Comparison of ENCODE assay signal across 17 cellular contexts in the genomic region with DNA sequence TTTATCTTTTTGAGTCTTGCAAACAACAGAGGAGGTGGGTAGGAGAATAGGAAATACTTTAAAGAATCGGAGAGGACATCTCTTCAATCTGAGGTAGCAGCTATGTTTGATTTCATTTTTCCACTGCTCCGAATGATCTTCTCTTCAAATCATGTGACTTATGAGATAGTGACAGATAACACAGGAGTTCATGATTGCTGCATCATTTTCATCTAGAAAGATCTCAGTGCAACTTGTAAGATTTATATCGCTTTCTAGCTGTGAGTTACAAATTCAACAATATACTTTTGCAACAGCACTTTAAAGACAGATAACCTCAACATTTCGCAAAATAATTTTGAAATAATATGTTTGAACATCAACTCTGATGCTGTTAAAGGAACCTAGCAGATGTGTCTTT.
"Had no signal": no experiment of that assay in that cellular context is flagged by ENCODE, and none has a peak within 500 bp of the region (broad histone marks: within the 10 kb centered on the region; RNA-seq: fewer than 3 reads in every experiment).

No MANE protein-coding gene starts in this region.

- H2AFZ ChIP-seq: hepatocyte, neural progenitor cell had no signal

- H3K4me3 Mint-ChIP-seq: activated CD8-positive, alpha-beta memory T cell treated with anti-CD3 and anti-CD28 coated beads, Interleukin-2, amount 10 ng/mL, durations not matched to agents 7 days and 5 days; activated T-cell treated with anti-CD3 and anti-CD28 coated beads, Interleukin-2, amount 50 U/mL, for 4 hours; brain; neural progenitor cell; stimulated activated naive CD8-positive, alpha-beta T cell treated with anti-CD3 and anti-CD28 coated beads, Interleukin-15, amount 100 ng/mL, for 72 hours had no signal

- H3K27ac ChIP-seq: hepatocyte, neural progenitor cell, pancreas, testis, VCaP had no signal

- FAIRE-seq: pancreas had no signal

- H3K27me3 Mint-ChIP-seq: activated CD8-positive, alpha-beta memory T cell treated with anti-CD3 and anti-CD28 coated beads, Interleukin-2, amount 10 ng/mL, durations not matched to agents 7 days and 5 days; stimulated activated naive CD8-positive, alpha-beta T cell treated with anti-CD3 and anti-CD28 coated beads, Interleukin-15, amount 100 ng/mL, for 72 hours had no signal

- H3K9me3 ChIP-seq: pancreas, testis, uterus had no signal

- H3K27me3 ChIP-seq: hepatocyte, neural progenitor cell, pancreas, testis, uterus had no signal

- H3K27ac Mint-ChIP-seq: activated CD8-positive, alpha-beta memory T cell treated with anti-CD3 and anti-CD28 coated beads, Interleukin-2, amount 10 ng/mL, durations not matched to agents 7 days and 5 days; brain; neural progenitor cell; stimulated activated naive CD8-positive, alpha-beta T cell treated with anti-CD3 and anti-CD28 coated beads, Interleukin-15, amount 100 ng/mL, for 72 hours had no signal

- H3K79me2 ChIP-seq: hepatocyte had no signal

- H3K4me1 ChIP-seq: pancreas, testis had no signal

- DNase-seq: activated CD8-positive, alpha-beta memory T cell treated with anti-CD3 and anti-CD28 coated beads, Interleukin-2, amount 10 ng/mL, durations not matched to agents 7 days and 5 days; activated naive CD4-positive, alpha-beta T cell; activated T-cell treated with anti-CD3 and anti-CD28 coated beads, Interleukin-2, amount 50 U/mL, for 4 hours; amniotic stem cell; cerebellar nuclear complex; dermis blood vessel endothelial cell; left ventricle myocardium superior; mesenchymal stem cell; pancreas; stimulated activated CD4-positive, alpha-beta T cell treated with anti-CD3 and anti-CD28 coated beads, Interleukin-12 subunit alpha, Interleukin-12 subunit beta, amount 100 ng/mL, for 4 hours; stimulated activated naive CD8-positive, alpha-beta T cell treated with anti-CD3 and anti-CD28 coated beads, Interleukin-15, amount 100 ng/mL, for 72 hours; testis; uterus had no signal

- H3K36me3 ChIP-seq: neural progenitor cell, pancreas, uterus had no signal

- H3K36me3 Mint-ChIP-seq: brain, neural progenitor cell had no signal

- H3K4me2 ChIP-seq: hepatocyte, neural progenitor cell had no signal

- H3K4me3 ChIP-seq: hepatocyte, neural progenitor cell, pancreas, testis, uterus had no signal

- H3K9ac ChIP-seq: neural progenitor cell had no signal

- H3K9me3 Mint-ChIP-seq: activated T-cell treated with anti-CD3 and anti-CD28 coated beads, Interleukin-2, amount 50 U/mL, for 4 hours; brain; neural progenitor cell; stimulated activated naive CD8-positive, alpha-beta T cell treated with anti-CD3 and anti-CD28 coated beads, Interleukin-15, amount 100 ng/mL, for 72 hours had no signal
